ENCODE assay signal across 22 cellular contexts in the genomic region with DNA sequence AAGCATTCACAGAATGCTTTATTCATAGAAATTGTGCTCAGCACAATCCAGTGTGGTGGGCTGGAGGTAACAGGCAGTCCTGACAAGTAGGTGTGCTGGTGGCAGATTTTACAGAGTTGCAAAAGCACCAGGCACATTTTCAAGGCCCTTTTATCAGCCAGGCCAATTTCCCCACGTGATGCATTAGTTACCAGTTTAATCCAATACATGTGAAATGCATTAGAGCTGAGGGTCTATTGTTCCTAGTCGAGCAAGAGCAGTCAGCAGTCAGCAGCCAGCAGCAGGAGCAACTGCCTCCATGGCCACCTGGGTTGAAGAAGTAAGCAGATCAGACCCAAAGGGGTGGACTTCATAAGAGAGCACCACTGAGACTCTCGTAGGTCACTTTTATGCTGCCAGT.
A peak's percentile ranks its signal among the peaks of the same experiment; 100 is the strongest.
DNase-seq lines count a peak whose midpoint lies in the region; ATAC-seq and TF ChIP-seq lines count a peak whose summit lies in the region.
"Had no signal": no experiment of that assay in that cellular context is flagged by ENCODE, and none has a peak within 500 bp of the region (broad histone marks: within the 10 kb centered on the region; RNA-seq: fewer than 3 reads in every experiment).

No MANE protein-coding gene starts in this region.

- H3K36me3 ChIP-seq in right atrium auricular region (no peaks in the 10 kb centered on the region), iPS-20b (ENCODE audit: insufficient read depth, low read depth, low read length) (no peaks in the 10 kb centered on the region)
- H3K36me3 ChIP-seq: SJSA1 had no signal

- 0 out of 2 replicates have a peak overlapping the region, but pooled peaks have one; percentile 7 for H3K9ac ChIP-seq in iPS-20b (ENCODE audit: low read depth, low read length)

- no peak for ATAC-seq in left ventricle myocardium superior
- ATAC-seq in GM18858 (IDR thresholded peaks at IDR 0.05; ENCODE audit: unreplicated experiment), result no peak
- ATAC-seq: Panc1 had no signal

- no peak for TF ChIP-seq CTCF in right atrium auricular region (IDR thresholded peaks at IDR 0.05)

- H3K4me1 ChIP-seq in right atrium auricular region (peaks cover 0 to 59% of the 10 kb centered on the region in 2 donors), iPS-20b (ENCODE audit: insufficient read depth, low read length) (peaks cover 8% of the 10 kb centered on the region)
- H3K4me1 ChIP-seq: SJSA1 had no signal

- intact Hi-C loops in left ventricle myocardium superior (cut with micrococcal nuclease), result no loop called here

- no peaks in the 10 kb centered on the region for H3K9me3 ChIP-seq in right atrium auricular region
- H3K9me3 ChIP-seq in iPS-20b (ENCODE audit: insufficient read depth, low read depth, low read length), result no peaks in the 10 kb centered on the region
- H3K9me3 ChIP-seq: SJSA1 had no signal

- H3K27me3 ChIP-seq in right atrium auricular region, result no peaks in the 10 kb centered on the region
- H3K27me3 ChIP-seq in iPS-20b (ENCODE audit: insufficient read depth, low read length), result no peaks in the 10 kb centered on the region

- H3K4me3 ChIP-seq in right atrium auricular region, result no peak overlapping the region
- H3K4me3 ChIP-seq in iPS-20b (ENCODE audit: low read length), result no peak overlapping the region
- H3K4me3 ChIP-seq: SJSA1 had no signal

- no peak for DNase-seq in right atrium auricular region (ENCODE audit: low spot score)
- DNase-seq in left ventricle myocardium superior, result no peak
- peak; percentile 49 for DNase-seq in NCI-H82 treated with DMSO at 0.1 percent for 48 hours (lab: John Stamatoyannopoulos, UW; ENCODE audit: unreplicated experiment)
- DNase-seq in glomerular visceral epithelial cell (ENCODE audit: extremely low spot score), result no peak
- no peak for DNase-seq in NCI-H524 treated with DMSO at 0.1 percent for 48 hours (lab: John Stamatoyannopoulos, UW)
- no peak for DNase-seq in kidney glomerular epithelial cell (lab: John Stamatoyannopoulos, UW)
- DNase-seq: CD4-positive, CD25-positive, alpha-beta regulatory T cell; COR-L47; DMS 273 treated with DMSO at 0.1 percent for 48 hours; DND-41; H9; IMR-90; Karpas-422; NCI-H1048; NCI-H1694; NCI-H2081 treated with DMSO at 0.1 percent for 48 hours; NCI-H2227 treated with DMSO at 0.1 percent for 48 hours; NCI-H526 had no signal

- H3K27ac ChIP-seq in right atrium auricular region (peak overlapping the region; percentile 18 to 24), iPS-20b (ENCODE audit: low read length) (no peak overlapping the region)
- H3K27ac ChIP-seq: SJSA1 had no signal
